8 cellular contexts compared by ENCODE assay signal in the genomic region with DNA sequence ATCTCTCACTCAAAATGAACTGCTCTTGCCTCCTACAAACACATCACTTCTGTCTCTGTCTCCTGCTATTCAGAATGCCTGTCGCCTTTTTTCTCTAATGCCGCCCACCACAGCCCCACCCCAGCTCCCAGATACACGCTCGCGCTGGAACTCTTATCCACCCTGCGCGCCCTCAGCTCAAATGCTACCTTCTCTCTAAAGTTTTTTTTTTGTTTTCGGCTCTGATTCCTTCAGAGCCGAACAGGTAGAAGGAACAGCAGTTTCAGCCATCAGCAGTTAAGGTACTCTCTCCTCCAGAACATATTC. TPM values are rescaled to one million over a fixed set of nuclear protein-coding genes. Genes with fewer than 3 reads are reported as not detected.
DNase-seq lines count a peak whose midpoint lies in the region; ATAC-seq, FAIRE-seq and TF ChIP-seq lines count a peak whose summit lies in the region.

No MANE protein-coding gene starts in this region.

- TF ChIP-seq EP300 in A549 (IDR thresholded peaks at IDR 0.05): no peak

- peaks cover 2% of the 10 kb centered on the region for H4K20me1 ChIP-seq in hepatocyte (ENCODE audit: insufficient read depth, poor library complexity, severe bottlenecking)

- CTCF ChIA-PET in A549 (lab: Yijun Ruan, JAX): interaction anchor here (0.7 to 3.6 kb wide), 27 partner anchors 9 to 116 kb away, joined by 3 to 28 read pairs (median 4); no protein-coding TSS in a partner anchor

- H3K9me3 ChIP-seq in A549: no peaks in the 10 kb centered on the region
- no peaks in the 10 kb centered on the region for H3K9me3 ChIP-seq in HUES6 (ENCODE audit: control insufficient read depth, insufficient read depth, low read depth, low read length)
- H3K9me3 ChIP-seq in hepatocyte (ENCODE audit: low read depth): no peaks in the 10 kb centered on the region

- H3K36me3 ChIP-seq in HUES6 (ENCODE audit: control insufficient read depth, insufficient read depth, low read length): no peaks in the 10 kb centered on the region
- no peaks in the 10 kb centered on the region for H3K36me3 ChIP-seq in hepatocyte (replicated peaks; ENCODE audit: insufficient read depth, low read depth)

- ATAC-seq in A549 (peak; percentile 3 to 6), HG03025 (IDR thresholded peaks at IDR 0.05; ENCODE audit: low FRiP score, unreplicated experiment) (no peak), HG02798 (IDR thresholded peaks at IDR 0.05; ENCODE audit: poor library complexity, unreplicated experiment) (no peak)

- peak overlapping the region; percentile 61 for H3K4me3 ChIP-seq in A549
- peak overlapping the region; percentile 85 for H3K4me3 ChIP-seq in HUES6 (ENCODE audit: low read depth, low read length)
- H3K4me3 ChIP-seq in hepatocyte: peak overlapping the region; percentile 26

- H3K27me3 ChIP-seq in HUES6 (ENCODE audit: control insufficient read depth, insufficient read depth, low read length) (no peaks in the 10 kb centered on the region), hepatocyte (no peaks in the 10 kb centered on the region)

- H3K4me2 ChIP-seq in A549: peak overlapping the region; percentile 79
- peak overlapping the region; percentile 89 for H3K4me2 ChIP-seq in hepatocyte

- peaks cover 17% of the 10 kb centered on the region for H3K79me2 ChIP-seq in hepatocyte

- no peak for FAIRE-seq in A549 (lab: Jason Lieb, UNC)

- no peak for TF ChIP-seq POLR2A in A549 (IDR thresholded peaks at IDR 0.05; ENCODE audit: low read length)

- no peaks in the 10 kb centered on the region for H3K9me2 ChIP-seq in hepatocyte (replicated peaks; ENCODE audit: insufficient read depth)

- peaks cover 14% of the 10 kb centered on the region; the same call in 2 of the 3 replicates for H3K4me1 ChIP-seq in A549
- H3K4me1 ChIP-seq in HUES6 (ENCODE audit: control insufficient read depth, insufficient read depth, low read length): peaks cover 17% of the 10 kb centered on the region
- H3K4me1 ChIP-seq in hepatocyte (ENCODE audit: insufficient read depth): peaks cover 24% of the 10 kb centered on the region

- no peak for DNase-seq in A549 (ENCODE audit: low read depth in 1 of 2, low spot score in 1 of 2)
- peak; percentile 28 for DNase-seq in activated naive CD4-positive, alpha-beta T cell treated with anti-CD3 and anti-CD28 coated beads, Interleukin-2, amount 50 U/mL, for 16 hours
- no peak for DNase-seq in hepatocyte (ENCODE audit: low spot score)
- DNase-seq in stimulated activated CD4-positive, alpha-beta T cell treated with anti-CD3 and anti-CD28 coated beads, Interleukin-15, amount 100 ng/mL, for 24 hours: peak; percentile 33
- no peak for DNase-seq in NCI-H1092 (lab: John Stamatoyannopoulos, UW)

- H2AFZ ChIP-seq in hepatocyte: peak overlapping the region; percentile 89

- peak overlapping the region; percentile 84 to 89 for H3K27ac ChIP-seq in A549
- H3K27ac ChIP-seq in HUES6 (ENCODE audit: low read depth, low read length): no peak overlapping the region
- H3K27ac ChIP-seq in hepatocyte: peak overlapping the region; percentile 97

- POLR2A ChIA-PET in A549 (lab: Yijun Ruan, JAX): interaction anchor here (1.0 to 1.9 kb wide), 3 partner anchors 103 to 374 kb away, joined by 3 to 8 read pairs (median 6); partner anchors contain the start of genes DHX57, MORN2 and SRSF7

- peak overlapping the region; percentile 63 for H3K9ac ChIP-seq in HUES6 (ENCODE audit: low read length)

- WGBS in A549 (ENCODE audit: missing lambda C conversion rate): 2% methylated on average over 9 of the region's 9 CpGs
- 2% methylated on average over 9 of the region's 9 CpGs for WGBS in hepatocyte (ENCODE audit: low lambda C conversion rate, missing lambda C conversion rate)

- TF ChIP-seq CTCF in A549 (IDR thresholded peaks at IDR 0.05) (no peak), hepatocyte (IDR thresholded peaks at IDR 0.05; ENCODE audit: poor library complexity) (no peak)

- TF ChIP-seq RAD21 in A549 (conservative IDR thresholded peaks at IDR 0.05 in 1 of 2, IDR thresholded peaks at IDR 0.05 in 1 of 2): no peak

TF ChIP-seq in A549, 52 proteins besides CTCF, POLR2A, EP300 and RAD21:
- 0 out of 4 replicates have a peak, but pooled peaks of 1 of the 2 experiments have one; percentile 11 for TF ChIP-seq CEBPB (IDR thresholded peaks at IDR 0.05)
- no peak for TF ChIP-seq JUNB (IDR thresholded peaks at IDR 0.05)
TF ChIP-seq in A549: peak in this region for 1.

RNA-seq across cellular contexts. Expression of gene SOS1, which starts 3.9 kb away (rescaled TPM):
- polyA plus RNA-seq in A549 (2011; rRNA removed) (45.5 and 48.9 TPM in 2 replicates), A549 (2017; fragmentation: RNase III; extraction: RNeasy Plus Mini Kit Qiagen cat#74134 plus additional on column Dnase treatment) (17.0 to 19.6 TPM (median 19.5 TPM) in 3 replicates), hepatocyte (11.9 and 14.4 TPM in 2 replicates)
- polyA plus RNA-seq in A549 (2012; cell fraction: cytosol; rRNA removed): 6.8 and 8.2 TPM in 2 replicates
- polyA plus RNA-seq in A549 (2012; cell fraction: nucleus; rRNA removed): 9.4 and 10.6 TPM in 2 replicates
- 24.3 and 37.8 TPM in 2 replicates for polyA minus RNA-seq in A549 (2011; rRNA and poly(A)+ RNA removed)
- 34.6 and 48.4 TPM in 2 replicates for total RNA-seq in hepatocyte

Comparison
In these comparisons a context has a peak if more than half of its experiments do, and no peak if none do; other contexts are left out.
1. ATAC-seq: peak in A549 (2 of 2); none in HG03025 (single experiment) and HG02798 (single experiment).
2. DNase-seq: peak in activated naive CD4-positive, alpha-beta T cell treated with anti-CD3 and anti-CD28 coated beads, Interleukin-2, amount 50 U/mL, for 16 hours (single experiment) and stimulated activated CD4-positive, alpha-beta T cell treated with anti-CD3 and anti-CD28 coated beads, Interleukin-15, amount 100 ng/mL, for 24 hours (single experiment); none in A549 (0 of 2), hepatocyte (single experiment) and NCI-H1092 (single experiment).
3. H3K4me3 ChIP-seq: peak in every context shown above with its lines; median percentile 85 in HUES6; 61 in A549; 26 in hepatocyte.